ENCODE assay signal across 8 cellular contexts in the genomic region with DNA sequence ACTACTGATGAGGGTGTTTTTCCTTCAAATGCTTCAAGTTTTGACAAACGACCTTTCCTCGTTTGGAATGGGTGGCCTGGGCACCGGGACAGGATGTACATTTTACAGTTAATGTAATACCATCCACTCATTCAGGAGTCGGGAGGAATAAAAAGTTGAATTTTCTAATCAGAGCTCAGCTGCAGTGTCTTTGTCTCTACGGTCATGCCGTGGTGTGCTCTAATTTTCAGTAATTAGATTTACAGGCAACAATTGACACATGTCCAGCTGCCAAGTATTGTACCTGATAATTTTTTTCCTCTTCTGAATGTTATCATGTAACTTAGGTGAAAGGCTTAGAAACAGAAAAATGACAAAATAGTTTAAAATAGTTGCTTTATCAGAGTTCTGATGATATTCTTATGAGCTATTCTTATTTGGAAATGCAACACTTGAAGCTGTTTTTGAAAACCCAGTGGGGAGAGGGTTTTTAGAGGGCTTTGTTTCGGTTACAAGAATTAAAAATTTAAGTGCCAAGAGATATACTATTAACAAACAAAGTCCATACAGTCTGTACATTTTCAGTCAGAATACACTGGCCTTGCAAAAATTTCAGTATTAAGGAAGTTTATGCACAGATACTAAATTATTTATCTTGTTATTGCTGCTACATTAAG. TPM values are rescaled to one million over a fixed set of nuclear protein-coding genes. Genes with fewer than 3 reads are reported as not detected.
DNase-seq lines count a peak whose midpoint lies in the region; ATAC-seq and TF ChIP-seq lines count a peak whose summit lies in the region.

No MANE protein-coding gene starts in this region.

- H3F3A ChIP-seq in GM23338 (replicated peaks; ENCODE audit: low read depth) = peaks cover 40% of the 10 kb centered on the region

- POLR2A ChIA-PET in activated CD4-positive, alpha-beta memory T cell treated with anti-CD3 and anti-CD28 coated beads, Interleukin-2, amount 10 ng/mL, durations not matched to agents 7 days and 5 days (lab: Charles Lee) = interaction anchor here (3.0 to 4.2 kb wide), 2 partner anchors 11 to 266 kb away, joined by 17 to 150 read pairs; partner anchors contain the start of genes FAF1 and RNF11

- DNase-seq in A172 (ENCODE audit: low spot score) (peak; percentile 10), GM23338 (ENCODE audit: low spot score) (no peak), lung microvascular endothelial cell (ENCODE audit: low read depth in 2 of 2) (peak; percentile 34 to 43), UCSD-AML1 (lab: John Stamatoyannopoulos, UW; ENCODE audit: unreplicated experiment) (no peak), cerebellar nuclear complex (lab: John Stamatoyannopoulos, UW) (no peak), NCI-H446 treated with DMSO at 0.1 percent for 48 hours (lab: John Stamatoyannopoulos, UW) (no peak)
- no peak for DNase-seq in activated CD4-positive, alpha-beta memory T cell treated with anti-CD3 and anti-CD28 coated beads, Interleukin-2, amount 10 ng/mL, durations not matched to agents 7 days and 5 days

- CTCF ChIA-PET in activated CD4-positive, alpha-beta memory T cell treated with anti-CD3 and anti-CD28 coated beads, Interleukin-2, amount 10 ng/mL, durations not matched to agents 7 days and 5 days (lab: Charles Lee) = interaction anchor here (2.3 to 3.7 kb wide), 3 partner anchors 8 to 41 kb away, joined by 9 to 30 read pairs (median 25); partner anchors contain the start of gene FAF1

- peaks cover 99% of the 10 kb centered on the region for H3K27me3 ChIP-seq in GM23338 (ENCODE audit: insufficient read depth)

- H3K4me1 ChIP-seq in GM23338 (ENCODE audit: insufficient read depth) = peaks cover 26% of the 10 kb centered on the region

- H3K36me3 Mint-ChIP-seq in GM23338 (ENCODE audit: low read depth) = no peaks in the 10 kb centered on the region
- peaks cover 52% of the 10 kb centered on the region for H3K36me3 Mint-ChIP-seq in activated CD4-positive, alpha-beta memory T cell treated with anti-CD3 and anti-CD28 coated beads, Interleukin-2, amount 10 ng/mL, durations not matched to agents 7 days and 5 days (ENCODE audit: low read depth)

- peaks cover 19% of the 10 kb centered on the region for H3K4me1 Mint-ChIP-seq in GM23338
- peaks cover 34% of the 10 kb centered on the region for H3K4me1 Mint-ChIP-seq in activated CD4-positive, alpha-beta memory T cell treated with anti-CD3 and anti-CD28 coated beads, Interleukin-2, amount 10 ng/mL, durations not matched to agents 7 days and 5 days

- no peaks in the 10 kb centered on the region for H3K9me3 Mint-ChIP-seq in GM23338
- no peaks in the 10 kb centered on the region for H3K9me3 Mint-ChIP-seq in activated CD4-positive, alpha-beta memory T cell treated with anti-CD3 and anti-CD28 coated beads, Interleukin-2, amount 10 ng/mL, durations not matched to agents 7 days and 5 days

- no peak for ATAC-seq in GM23338
- ATAC-seq in GM21390 (IDR thresholded peaks at IDR 0.05; ENCODE audit: unreplicated experiment) = no peak

- peaks cover 92% of the 10 kb centered on the region for H3K27me3 Mint-ChIP-seq in GM23338 (ENCODE audit: insufficient read depth, low read depth, poor library complexity)
- peaks cover 29% of the 10 kb centered on the region for H3K27me3 Mint-ChIP-seq in activated CD4-positive, alpha-beta memory T cell treated with anti-CD3 and anti-CD28 coated beads, Interleukin-2, amount 10 ng/mL, durations not matched to agents 7 days and 5 days

- no peak overlapping the region for H2AFZ ChIP-seq in GM23338

- H4K20me1 ChIP-seq in GM23338 (replicated peaks; ENCODE audit: insufficient read depth) = peaks cover 49% of the 10 kb centered on the region

- no peaks in the 10 kb centered on the region for H3K9me2 ChIP-seq in GM23338 (ENCODE audit: insufficient read depth)

- no peak overlapping the region for H3K4me2 ChIP-seq in GM23338

- 0 out of 3 replicates have a peak overlapping the region, but pooled peaks have one; percentile 21 for H3K4me3 Mint-ChIP-seq in GM23338
- H3K4me3 Mint-ChIP-seq in activated CD4-positive, alpha-beta memory T cell treated with anti-CD3 and anti-CD28 coated beads, Interleukin-2, amount 10 ng/mL, durations not matched to agents 7 days and 5 days = peak overlapping the region; percentile 90

- no peak for TF ChIP-seq CTCF in GM23338 (conservative IDR thresholded peaks at IDR 0.05; ENCODE audit: low read depth in 2 of 2)

- H3K36me3 ChIP-seq in GM23338 (ENCODE audit: insufficient read depth) = no peaks in the 10 kb centered on the region

- H3K4me3 ChIP-seq in GM23338 = no peak overlapping the region

- H3K79me2 ChIP-seq in GM23338 (replicated peaks; ENCODE audit: insufficient read depth) = no peaks in the 10 kb centered on the region

- H3K27ac Mint-ChIP-seq in GM23338 = no peak overlapping the region
- H3K27ac Mint-ChIP-seq in activated CD4-positive, alpha-beta memory T cell treated with anti-CD3 and anti-CD28 coated beads, Interleukin-2, amount 10 ng/mL, durations not matched to agents 7 days and 5 days = no peak overlapping the region

- H3K27ac ChIP-seq in GM23338 (ENCODE audit: low read depth) = no peak overlapping the region

TF ChIP-seq in GM23338, 12 proteins besides CTCF, POLR2A, EP300 and RAD21:
- TF ChIP-seq EZH2 (IDR thresholded peaks at IDR 0.05; ENCODE audit: low read depth, unreplicated experiment) (peak; percentile 25), ZNF331 (CRISPR knock-in tag; IDR thresholded peaks at IDR 0.05; ENCODE audit: low read depth) (no peak)

RNA-seq across cellular contexts. Expression of gene CDKN2C, which starts 1.0 kb away (rescaled TPM):
- total RNA-seq in A172 (2014; rRNA removed; shearing (Covaris generic)) = 65.5 and 89.0 TPM in 2 replicates
- total RNA-seq in GM23338 (2014; rRNA removed; shearing (Covaris generic)) = not detected in 2 replicates
- polyA plus RNA-seq in GM23338 (2016; fragmentation: Nextera tagmentation; extraction: Ambion mirVana) = not detected in 2 replicates
- total RNA-seq in activated CD4-positive, alpha-beta memory T cell treated with anti-CD3 and anti-CD28 coated beads, Interleukin-2, amount 10 ng/mL, durations not matched to agents 7 days and 5 days = 10 to 100 TPM; 53.1 to 56.1 TPM
- total RNA-seq in lung microvascular endothelial cell = 12.2 and 17.1 TPM in 2 replicates

RNA-seq across cellular contexts. Expression of gene FAF1, which starts 11.0 kb away (rescaled TPM):
- 98.8 and 99.1 TPM in 2 replicates for total RNA-seq in A172 (2014; rRNA removed; shearing (Covaris generic))
- 53.2 and 54.2 TPM in 2 replicates for total RNA-seq in GM23338 (2014; rRNA removed; shearing (Covaris generic))
- polyA plus RNA-seq in GM23338 (2016; fragmentation: Nextera tagmentation; extraction: Ambion mirVana) = 19.8 and 24.1 TPM in 2 replicates
- total RNA-seq in activated CD4-positive, alpha-beta memory T cell treated with anti-CD3 and anti-CD28 coated beads, Interleukin-2, amount 10 ng/mL, durations not matched to agents 7 days and 5 days = 10 to 100 TPM; 71.3 to 75.1 TPM
- total RNA-seq in lung microvascular endothelial cell = 15.3 and 21.2 TPM in 2 replicates

Comparison
In these comparisons a context has a peak if more than half of its experiments do, and no peak if none do; other contexts are left out.
1. DNase-seq: peak in A172 (single experiment) and lung microvascular endothelial cell (2 of 2); none in GM23338 (single experiment), activated CD4-positive, alpha-beta memory T cell treated with anti-CD3 and anti-CD28 coated beads, Interleukin-2, amount 10 ng/mL, durations not matched to agents 7 days and 5 days (single experiment), UCSD-AML1 (single experiment), cerebellar nuclear complex (0 of 2) and NCI-H446 treated with DMSO at 0.1 percent for 48 hours (single experiment).
2. RNA of gene CDKN2C, which starts 1.0 kb away (total RNA-seq): 65.5 to 89.0 TPM in A172, 53.1 to 56.1 TPM in activated CD4-positive, alpha-beta memory T cell treated with anti-CD3 and anti-CD28 coated beads, Interleukin-2, amount 10 ng/mL, durations not matched to agents 7 days and 5 days and 12.2 to 17.1 TPM in lung microvascular endothelial cell; not detected in GM23338; every median in the first group is over 10 times any median in the second.